In the genomic region with DNA sequence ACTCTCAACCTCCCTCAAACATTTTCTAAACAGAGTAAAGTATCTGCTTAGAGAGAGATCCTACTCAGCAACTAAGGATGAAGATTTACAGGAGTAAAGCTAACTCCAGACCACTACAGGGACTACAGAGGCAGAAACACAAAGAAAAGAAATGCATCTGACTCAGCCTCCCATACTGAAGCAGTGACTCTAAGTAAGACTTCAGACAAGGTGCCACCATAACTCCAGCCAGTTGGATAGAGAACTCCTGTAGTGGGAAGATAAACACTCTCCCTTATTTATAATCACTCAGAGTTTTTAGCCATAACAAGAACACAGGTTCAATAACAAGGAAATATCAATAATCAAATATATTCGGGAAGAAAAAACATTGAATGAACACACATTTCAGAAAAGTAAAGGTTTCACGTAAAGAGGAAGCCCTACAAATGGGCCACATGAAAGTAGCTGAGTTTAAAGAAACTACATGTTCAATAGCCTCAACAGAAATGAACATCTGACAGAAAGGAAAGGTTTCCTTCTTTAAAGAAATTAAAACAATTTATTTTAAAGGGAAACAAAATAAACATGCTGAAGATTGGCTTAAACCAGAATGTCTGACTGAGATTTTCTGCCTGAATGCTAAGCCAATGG, we compare ENCODE assay signal across 18 cellular contexts.
DNase-seq lines count a peak whose midpoint lies in the region; ATAC-seq and TF ChIP-seq lines count a peak whose summit lies in the region.
"Had no signal": no experiment of that assay in that cellular context is flagged by ENCODE, and none has a peak within 500 bp of the region (broad histone marks: within the 10 kb centered on the region; RNA-seq: fewer than 3 reads in every experiment).

No MANE protein-coding gene starts in this region.

- no peaks in the 10 kb centered on the region for H4K20me1 ChIP-seq in OCI-LY1 (ENCODE audit: insufficient read depth, low read length)

- no peaks in the 10 kb centered on the region for H3K36me3 Mint-ChIP-seq in chondrocyte (ENCODE audit: low read depth)
- H3K36me3 Mint-ChIP-seq: naive thymus-derived CD4-positive, alpha-beta T cell; stimulated activated memory B cell treated with anti-CD40 and anti-IgM and Interleukin-4, amounts not matched to agents 10 μg/mL and 1 μg/mL and 100 μg/mL, for 72 hours had no signal

- no peak overlapping the region for H3K9ac ChIP-seq in OCI-LY1 (ENCODE audit: low read length)
- H3K9ac ChIP-seq: GM23248 had no signal

- peaks cover 44% of the 10 kb centered on the region for H3K4me1 ChIP-seq in OCI-LY1 (ENCODE audit: insufficient read depth, low read length, severe bottlenecking)

- H3K27me3 ChIP-seq in OCI-LY1 (ENCODE audit: insufficient read depth, low read length) = no peaks in the 10 kb centered on the region

- TF ChIP-seq CTCF in OCI-LY1 (IDR thresholded peaks at IDR 0.05; ENCODE audit: low read length) (no peak), chondrocyte (IDR thresholded peaks at IDR 0.05) (no peak)

- H3K4me2 ChIP-seq in OCI-LY1 (ENCODE audit: low read length) = no peak overlapping the region

- H3K4me3 ChIP-seq in OCI-LY1 (ENCODE audit: low read depth, low read length, poor library complexity, severe bottlenecking) = no peak overlapping the region
- H3K4me3 ChIP-seq: GM23248 had no signal

- DNase-seq in NCI-H69 (lab: John Stamatoyannopoulos, UW) (no peak), chondrocyte (ENCODE audit: low spot score) (no peak), NCI-H2081 (lab: John Stamatoyannopoulos, UW) (no peak), LoVo (ENCODE audit: low spot score) (no peak)
- DNase-seq: activated CD4-positive, alpha-beta T cell treated with anti-CD3 and anti-CD28 coated beads, Interleukin-2, amount 50 U/mL, for 4 hours; GM23248; naive thymus-derived CD4-positive, alpha-beta T cell; NCI-H2029; SHP77; stimulated activated CD4-positive, alpha-beta T cell treated with anti-CD3 and anti-CD28 coated beads, Interleukin-4, amount 100 ng/mL, for 4 hours had no signal

- peak overlapping the region; percentile 60 for H2AFZ ChIP-seq in OCI-LY1 (ENCODE audit: low read length)
- H2AFZ ChIP-seq: GM23248 had no signal

- H3K27ac ChIP-seq in OCI-LY1 (ENCODE audit: low read depth, low read length, poor library complexity, severe bottlenecking) = no peak overlapping the region
- H3K27ac ChIP-seq: GM23248, HL-60 had no signal

- no peaks in the 10 kb centered on the region for H3K4me1 Mint-ChIP-seq in chondrocyte (ENCODE audit: low read depth)
- H3K4me1 Mint-ChIP-seq: activated T-helper 17 cell treated with anti-CD3 and anti-CD28 coated beads, Interleukin-2, amount 50 U/mL, for 72 hours; naive thymus-derived CD4-positive, alpha-beta T cell; stimulated activated memory B cell treated with anti-CD40 and anti-IgM and Interleukin-4, amounts not matched to agents 10 μg/mL and 1 μg/mL and 100 μg/mL, for 72 hours had no signal

- H3K9me2 ChIP-seq in OCI-LY1 (ENCODE audit: low read depth, low read length) = no peaks in the 10 kb centered on the region

- no peak overlapping the region for H3K4me3 Mint-ChIP-seq in chondrocyte (ENCODE audit: unreplicated experiment)
- H3K4me3 Mint-ChIP-seq: activated T-helper 17 cell treated with anti-CD3 and anti-CD28 coated beads, Interleukin-2, amount 50 U/mL, for 72 hours; dendritic cell treated with granulocyte-macrophage colony-stimulating factor and Interleukin-4, amounts not matched to agents 40 ng/mL and 50 ng/mL, for 4 days; naive thymus-derived CD4-positive, alpha-beta T cell; stimulated activated memory B cell treated with anti-CD40 and anti-IgM and Interleukin-4, amounts not matched to agents 10 μg/mL and 1 μg/mL and 100 μg/mL, for 72 hours had no signal

- H3K9me3 ChIP-seq in OCI-LY1 (ENCODE audit: low read length) = 0 out of 2 replicates have a peak, but pooled peaks cover 2% of the 10 kb centered on the region

- no peaks in the 10 kb centered on the region for H3K9me3 Mint-ChIP-seq in chondrocyte (ENCODE audit: low read depth)
- H3K9me3 Mint-ChIP-seq: activated T-helper 17 cell treated with anti-CD3 and anti-CD28 coated beads, Interleukin-2, amount 50 U/mL, for 72 hours; dendritic cell treated with granulocyte-macrophage colony-stimulating factor and Interleukin-4, amounts not matched to agents 40 ng/mL and 50 ng/mL, for 4 days; stimulated activated memory B cell treated with anti-CD40 and anti-IgM and Interleukin-4, amounts not matched to agents 10 μg/mL and 1 μg/mL and 100 μg/mL, for 72 hours had no signal

- H3K36me3 ChIP-seq in OCI-LY1 (ENCODE audit: insufficient read depth, low read length) = no peaks in the 10 kb centered on the region

- peaks cover 18% of the 10 kb centered on the region for H3K27me3 Mint-ChIP-seq in chondrocyte (ENCODE audit: low read depth)
- H3K27me3 Mint-ChIP-seq: activated T-helper 17 cell treated with anti-CD3 and anti-CD28 coated beads, Interleukin-2, amount 50 U/mL, for 72 hours; dendritic cell treated with granulocyte-macrophage colony-stimulating factor and Interleukin-4, amounts not matched to agents 40 ng/mL and 50 ng/mL, for 4 days; naive thymus-derived CD4-positive, alpha-beta T cell; stimulated activated memory B cell treated with anti-CD40 and anti-IgM and Interleukin-4, amounts not matched to agents 10 μg/mL and 1 μg/mL and 100 μg/mL, for 72 hours had no signal

- H3F3A ChIP-seq in OCI-LY1 (ENCODE audit: insufficient read depth, low read length) = no peaks in the 10 kb centered on the region

- H3K27ac Mint-ChIP-seq in chondrocyte (ENCODE audit: unreplicated experiment) = no peak overlapping the region
- H3K27ac Mint-ChIP-seq: activated T-helper 17 cell treated with anti-CD3 and anti-CD28 coated beads, Interleukin-2, amount 50 U/mL, for 72 hours; dendritic cell treated with granulocyte-macrophage colony-stimulating factor and Interleukin-4, amounts not matched to agents 40 ng/mL and 50 ng/mL, for 4 days; naive thymus-derived CD4-positive, alpha-beta T cell; stimulated activated memory B cell treated with anti-CD40 and anti-IgM and Interleukin-4, amounts not matched to agents 10 μg/mL and 1 μg/mL and 100 μg/mL, for 72 hours had no signal

- H3K79me2 ChIP-seq in OCI-LY1 (ENCODE audit: insufficient read depth, low read length) = no peaks in the 10 kb centered on the region

- peak; percentile 12 for ATAC-seq in GM18520 (IDR thresholded peaks at IDR 0.05; ENCODE audit: unreplicated experiment)
- ATAC-seq in GM21390 (IDR thresholded peaks at IDR 0.05; ENCODE audit: unreplicated experiment) = peak; percentile 44
- ATAC-seq in HG02885 (IDR thresholded peaks at IDR 0.05; ENCODE audit: poor library complexity, unreplicated experiment) = peak; percentile 55
- ATAC-seq: activated T-helper 17 cell treated with anti-CD3 and anti-CD28 coated beads, Interleukin-2, amount 50 U/mL, for 72 hours; naive thymus-derived CD4-positive, alpha-beta T cell; stimulated activated memory B cell treated with anti-CD40 and anti-IgM and Interleukin-4, amounts not matched to agents 10 μg/mL and 1 μg/mL and 100 μg/mL, for 72 hours had no signal
